Comparison of ENCODE assay signal across 9 cellular contexts in genomic region chr18:79525556-79526467, GRCh38.
DNase-seq lines count a peak whose midpoint lies in the region; ATAC-seq and TF ChIP-seq lines count a peak whose summit lies in the region.
"Had no signal": no experiment of that assay in that cellular context is flagged by ENCODE, and none has a peak within 500 bp of the region (broad histone marks: within the 10 kb centered on the region; RNA-seq: fewer than 3 reads in every experiment).

No MANE protein-coding gene starts in this region.

- H3K4me3 ChIP-seq in PC-3 (ENCODE audit: low read length) (no peak overlapping the region), fibroblast of villous mesenchyme (ENCODE audit: low read depth, low read length) (no peak overlapping the region)

- no peak overlapping the region for H3K4me2 ChIP-seq in PC-3 (ENCODE audit: low read length)

- H3K27me3 ChIP-seq in PC-3 (ENCODE audit: low read length), result no peaks in the 10 kb centered on the region

- no peaks in the 10 kb centered on the region for H3K9me3 ChIP-seq in PC-3 (ENCODE audit: low read length)

- DNase-seq in DMS79 (lab: John Stamatoyannopoulos, UW) (peak; percentile 60), PC-3 (peak; percentile 6), fibroblast of villous mesenchyme (ENCODE audit: low read depth) (peak; percentile 17), posterior vena cava (ENCODE audit: low spot score) (peak; percentile 90), glomerular visceral epithelial cell (ENCODE audit: extremely low spot score) (no peak)
- DNase-seq: NCI-H524 treated with DMSO at 0.1 percent for 48 hours had no signal

- CTCF ChIA-PET in PC-3 (lab: Charles Lee), result no interaction called here

- H2AFZ ChIP-seq in PC-3 (ENCODE audit: low read length), result no peak overlapping the region

- ATAC-seq in PC-3 (no peak), GM21717 (IDR thresholded peaks at IDR 0.05; ENCODE audit: unreplicated experiment) (no peak), HG03457 (IDR thresholded peaks at IDR 0.05; ENCODE audit: unreplicated experiment) (no peak), HG02798 (IDR thresholded peaks at IDR 0.05; ENCODE audit: poor library complexity, unreplicated experiment) (no peak)

- no peaks in the 10 kb centered on the region for H4K20me1 ChIP-seq in PC-3 (ENCODE audit: low read length)

- TF ChIP-seq CTCF in PC-3 (conservative IDR thresholded peaks at IDR 0.05; ENCODE audit: low read depth, low read length) (no peak), fibroblast of villous mesenchyme (IDR thresholded peaks at IDR 0.05; ENCODE audit: insufficient read depth, low read depth, low read length) (no peak)

- H3K79me2 ChIP-seq in PC-3 (ENCODE audit: low read length), result no peaks in the 10 kb centered on the region

- POLR2A ChIA-PET in PC-3 (lab: Charles Lee; ENCODE audit: unreplicated experiment), result no interaction called here

- no peaks in the 10 kb centered on the region for H3F3A ChIP-seq in PC-3 (ENCODE audit: low read length, unreplicated experiment)

- no peaks in the 10 kb centered on the region for H3K36me3 ChIP-seq in PC-3 (ENCODE audit: low read depth, low read length)

- H3K9me2 ChIP-seq in PC-3 (replicated peaks; ENCODE audit: low read length), result no peaks in the 10 kb centered on the region

- intact Hi-C loops in PC-3 (cut with micrococcal nuclease) (loop anchor here (5.0 kb wide), 1 partner anchor 129 kb away; the partner anchor contains the start of gene NFATC1), posterior vena cava (cut with DNase I) (loop anchor here in 1 of 2 donors (5.0 to 10.0 kb wide), 2 partner anchors 119 to 144 kb away; no protein-coding TSS in a partner anchor)

- no TSS peak for BruUV-seq in PC-3 (replicated peaks; lab: Mats Ljungman, UMichigan)

- H3K9ac ChIP-seq in PC-3 (ENCODE audit: low read length), result no peak overlapping the region

- H3K4me1 ChIP-seq in PC-3 (ENCODE audit: insufficient read depth, low read length), result no peaks in the 10 kb centered on the region

- no peak overlapping the region for H3K27ac ChIP-seq in PC-3 (ENCODE audit: low read length)
